Comparison of ENCODE assay signal across 1 cellular context in the genomic region with DNA sequence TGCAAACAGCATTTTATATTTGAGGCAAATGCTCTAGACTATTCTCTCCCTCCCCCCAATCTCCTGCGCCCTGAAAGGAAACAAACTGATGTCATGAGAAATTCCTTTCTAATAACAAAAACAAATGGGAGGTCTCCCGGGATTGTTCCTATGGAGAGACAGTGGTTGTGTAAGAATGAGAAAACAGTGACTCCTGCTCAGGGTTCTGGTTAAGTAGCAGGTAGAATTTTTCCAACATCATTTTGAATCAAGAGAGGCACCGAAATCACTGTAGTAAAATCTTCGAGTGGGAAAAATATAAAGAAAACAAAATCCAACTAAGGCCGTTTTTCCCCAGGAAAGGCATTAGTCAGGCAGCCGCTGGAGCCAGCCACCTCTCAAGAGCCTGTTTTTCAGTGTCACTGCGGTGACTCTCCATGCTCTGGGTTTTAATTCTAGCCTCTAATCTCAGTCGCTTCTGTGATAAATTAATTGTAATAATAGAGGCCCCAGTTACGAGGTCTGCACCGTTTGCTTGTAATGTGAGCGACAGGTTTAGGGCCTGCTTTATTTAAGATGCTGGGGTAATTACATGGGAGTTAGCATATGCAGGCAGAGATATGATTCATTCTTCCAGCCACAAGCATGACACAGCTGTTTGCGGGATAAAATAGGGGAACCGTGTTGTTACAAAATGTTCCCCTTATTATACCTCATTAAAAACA.
TF ChIP-seq lines count a peak whose summit lies in the region.

No MANE protein-coding gene starts in this region.

TF ChIP-seq in HEK293, 187 proteins besides CTCF, POLR2A, EP300 and RAD21 (continued from another document):
- TF ChIP-seq, protein P1, sequence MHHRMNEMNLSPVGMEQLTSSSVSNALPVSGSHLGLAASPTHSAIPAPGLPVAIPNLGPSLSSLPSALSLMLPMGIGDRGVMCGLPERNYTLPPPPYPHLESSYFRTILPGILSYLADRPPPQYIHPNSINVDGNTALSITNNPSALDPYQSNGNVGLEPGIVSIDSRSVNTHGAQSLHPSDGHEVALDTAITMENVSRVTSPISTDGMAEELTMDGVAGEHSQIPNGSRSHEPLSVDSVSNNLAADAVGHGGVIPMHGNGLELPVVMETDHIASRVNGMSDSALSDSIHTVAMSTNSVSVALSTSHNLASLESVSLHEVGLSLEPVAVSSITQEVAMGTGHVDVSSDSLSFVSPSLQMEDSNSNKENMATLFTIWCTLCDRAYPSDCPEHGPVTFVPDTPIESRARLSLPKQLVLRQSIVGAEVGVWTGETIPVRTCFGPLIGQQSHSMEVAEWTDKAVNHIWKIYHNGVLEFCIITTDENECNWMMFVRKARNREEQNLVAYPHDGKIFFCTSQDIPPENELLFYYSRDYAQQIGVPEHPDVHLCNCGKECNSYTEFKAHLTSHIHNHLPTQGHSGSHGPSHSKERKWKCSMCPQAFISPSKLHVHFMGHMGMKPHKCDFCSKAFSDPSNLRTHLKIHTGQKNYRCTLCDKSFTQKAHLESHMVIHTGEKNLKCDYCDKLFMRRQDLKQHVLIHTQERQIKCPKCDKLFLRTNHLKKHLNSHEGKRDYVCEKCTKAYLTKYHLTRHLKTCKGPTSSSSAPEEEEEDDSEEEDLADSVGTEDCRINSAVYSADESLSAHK (tag by site-specific recombination; IDR thresholded peaks at IDR 0.05), result peak; percentile 67; the same call in 1 of the 2 replicates
- TF ChIP-seq ZNF274 (IDR thresholded peaks at IDR 0.05; ENCODE audit: low read length), result no peak
- no peak for TF ChIP-seq ZNF274 (tag by site-specific recombination; IDR thresholded peaks at IDR 0.05; ENCODE audit: borderline replicate concordance)
- no peak for TF ChIP-seq ZNF112 (tag by site-specific recombination; IDR thresholded peaks at IDR 0.05)
- peak; percentile 79 for TF ChIP-seq ZBTB8A (tag by site-specific recombination; IDR thresholded peaks at IDR 0.05)
